In the genomic region with DNA sequence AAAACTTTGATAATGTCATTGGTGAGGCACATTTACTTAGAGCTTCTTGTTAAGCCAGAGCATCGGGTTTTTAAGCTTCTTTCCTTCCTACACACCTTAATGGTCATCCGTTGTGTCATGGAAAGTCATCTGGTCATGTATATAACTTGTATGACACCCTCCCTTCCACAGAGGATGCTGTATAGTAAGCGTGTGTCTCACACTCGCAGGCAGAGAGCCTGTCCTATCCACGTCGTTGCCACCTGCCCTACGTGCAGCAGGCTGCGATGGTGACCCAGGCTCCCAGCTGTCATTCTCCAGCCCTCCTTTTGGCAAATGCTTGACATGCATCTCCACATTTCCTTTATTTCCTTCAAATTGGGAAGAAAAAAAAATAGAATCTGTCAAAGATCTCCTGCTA, we compare ENCODE assay signal across 23 cellular contexts.
DNase-seq lines count a peak whose midpoint lies in the region; ATAC-seq lines count a peak whose summit lies in the region.
"Had no signal": no experiment of that assay in that cellular context is flagged by ENCODE, and none has a peak within 500 bp of the region (broad histone marks: within the 10 kb centered on the region; RNA-seq: fewer than 3 reads in every experiment).

No MANE protein-coding gene starts in this region.

- peaks cover 0 to 3% of the 10 kb centered on the region in 2 donors for H3K36me3 Mint-ChIP-seq in stimulated activated naive B cell treated with anti-CD40 and anti-IgM and Interleukin-4, amounts not matched to agents 10 μg/mL and 1 μg/mL and 100 μg/mL, for 72 hours
- H3K36me3 Mint-ChIP-seq in stimulated activated memory B cell treated with anti-CD40 and anti-IgM and Interleukin-4, amounts not matched to agents 10 μg/mL and 1 μg/mL and 100 μg/mL, for 72 hours = no peaks in the 10 kb centered on the region
- H3K36me3 Mint-ChIP-seq: activated CD4-positive, alpha-beta memory T cell treated with anti-CD3 and anti-CD28 coated beads for 36 hours; IgD-negative memory B cell; WTC11 had no signal

- H3K27me3 Mint-ChIP-seq in stimulated activated naive B cell treated with anti-CD40 and anti-IgM and Interleukin-4, amounts not matched to agents 10 μg/mL and 1 μg/mL and 100 μg/mL, for 72 hours = no peaks in the 10 kb centered on the region
- H3K27me3 Mint-ChIP-seq in stimulated activated memory B cell treated with anti-CD40 and anti-IgM and Interleukin-4, amounts not matched to agents 10 μg/mL and 1 μg/mL and 100 μg/mL, for 72 hours = peaks cover 11% of the 10 kb centered on the region
- H3K27me3 Mint-ChIP-seq: activated CD4-positive, alpha-beta memory T cell treated with anti-CD3 and anti-CD28 coated beads for 36 hours; naive thymus-derived CD4-positive, alpha-beta T cell had no signal

- ATAC-seq in stimulated activated naive B cell treated with anti-CD40 and anti-IgM and Interleukin-4, amounts not matched to agents 10 μg/mL and 1 μg/mL and 100 μg/mL, for 72 hours (replicated peaks) = peak; percentile 36 to 47
- ATAC-seq in stimulated activated memory B cell treated with anti-CD40 and anti-IgM and Interleukin-4, amounts not matched to agents 10 μg/mL and 1 μg/mL and 100 μg/mL, for 72 hours = no peak
- ATAC-seq: naive thymus-derived CD4-positive, alpha-beta T cell; WTC11 had no signal

- no peaks in the 10 kb centered on the region for H3K9me3 Mint-ChIP-seq in stimulated activated naive B cell treated with anti-CD40 and anti-IgM and Interleukin-4, amounts not matched to agents 10 μg/mL and 1 μg/mL and 100 μg/mL, for 72 hours
- H3K9me3 Mint-ChIP-seq in stimulated activated memory B cell treated with anti-CD40 and anti-IgM and Interleukin-4, amounts not matched to agents 10 μg/mL and 1 μg/mL and 100 μg/mL, for 72 hours = no peaks in the 10 kb centered on the region
- H3K9me3 Mint-ChIP-seq: activated CD4-positive, alpha-beta memory T cell treated with anti-CD3 and anti-CD28 coated beads for 36 hours; activated naive CD4-positive, alpha-beta T cell treated with anti-CD3 and anti-CD28 coated beads for 36 hours; T-helper 1 cell treated with Interleukin-12 subunit alpha and Interleukin-12 subunit beta and Interleukin-4 antibody, amounts not matched to agents 30 μg/mL and 1 μg/mL, for 36 hours had no signal

- H3K4me1 Mint-ChIP-seq in stimulated activated naive B cell treated with anti-CD40 and anti-IgM and Interleukin-4, amounts not matched to agents 10 μg/mL and 1 μg/mL and 100 μg/mL, for 72 hours = peaks cover 37 to 68% of the 10 kb centered on the region in 2 donors
- H3K4me1 Mint-ChIP-seq in stimulated activated memory B cell treated with anti-CD40 and anti-IgM and Interleukin-4, amounts not matched to agents 10 μg/mL and 1 μg/mL and 100 μg/mL, for 72 hours = no peaks in the 10 kb centered on the region
- H3K4me1 Mint-ChIP-seq: naive thymus-derived CD4-positive, alpha-beta T cell had no signal

- peak; percentile 54 for DNase-seq in NCI-H1092 treated with DMSO at 0.1 percent for 48 hours (lab: John Stamatoyannopoulos, UW)
- no peak for DNase-seq in NCI-H1092 (lab: John Stamatoyannopoulos, UW)
- peak; percentile 93 for DNase-seq in NCI-H146 treated with DMSO at 0.1 percent for 48 hours (lab: John Stamatoyannopoulos, UW; ENCODE audit: unreplicated experiment)
- DNase-seq in RPMI8226 = peak; percentile 56
- no peak for DNase-seq in stimulated activated naive B cell treated with anti-CD40 and anti-IgM and Interleukin-4, amounts not matched to agents 10 μg/mL and 1 μg/mL and 100 μg/mL, for 72 hours
- no peak for DNase-seq in stimulated activated CD4-positive, alpha-beta T cell treated with anti-CD3 and anti-CD28 coated beads, Interleukin-2, amount 100 ng/mL, for 24 hours
- DNase-seq in activated T-cell treated with anti-CD3 and anti-CD28 coated beads, Interleukin-2, amount 50 U/mL, for 1 hour = no peak
- DNase-seq: activated CD4-positive, alpha-beta memory T cell treated with anti-CD3 and anti-CD28 coated beads for 36 hours; activated naive CD4-positive, alpha-beta T cell treated with anti-CD3 and anti-CD28 coated beads for 36 hours; activated T-cell treated with anti-CD3 and anti-CD28 coated beads for 4 hours; anterior cingulate cortex; BE2C; caudate nucleus; foreskin melanocyte; kidney; mammary epithelial cell; naive thymus-derived CD4-positive, alpha-beta T cell; NCI-H2107; stimulated activated naive CD4-positive, alpha-beta T cell treated with Interleukin-2 at 50 U/mL for 16 hours had no signal

- H3K27ac Mint-ChIP-seq in stimulated activated naive B cell treated with anti-CD40 and anti-IgM and Interleukin-4, amounts not matched to agents 10 μg/mL and 1 μg/mL and 100 μg/mL, for 72 hours = peak overlapping the region; percentile 80
- no peak overlapping the region for H3K27ac Mint-ChIP-seq in stimulated activated memory B cell treated with anti-CD40 and anti-IgM and Interleukin-4, amounts not matched to agents 10 μg/mL and 1 μg/mL and 100 μg/mL, for 72 hours
- H3K27ac Mint-ChIP-seq: activated CD4-positive, alpha-beta memory T cell treated with anti-CD3 and anti-CD28 coated beads for 36 hours; activated naive CD4-positive, alpha-beta T cell treated with anti-CD3 and anti-CD28 coated beads for 36 hours; naive thymus-derived CD4-positive, alpha-beta T cell; T-helper 1 cell treated with Interleukin-12 subunit alpha and Interleukin-12 subunit beta and Interleukin-4 antibody, amounts not matched to agents 30 μg/mL and 1 μg/mL, for 36 hours; WTC11 had no signal

- peak overlapping the region in 1 of 2 donors; percentile 16 for H3K4me3 Mint-ChIP-seq in stimulated activated naive B cell treated with anti-CD40 and anti-IgM and Interleukin-4, amounts not matched to agents 10 μg/mL and 1 μg/mL and 100 μg/mL, for 72 hours
- no peak overlapping the region for H3K4me3 Mint-ChIP-seq in stimulated activated memory B cell treated with anti-CD40 and anti-IgM and Interleukin-4, amounts not matched to agents 10 μg/mL and 1 μg/mL and 100 μg/mL, for 72 hours
- H3K4me3 Mint-ChIP-seq: activated CD4-positive, alpha-beta memory T cell treated with anti-CD3 and anti-CD28 coated beads for 36 hours; activated naive CD4-positive, alpha-beta T cell treated with anti-CD3 and anti-CD28 coated beads for 36 hours; IgD-negative memory B cell; naive thymus-derived CD4-positive, alpha-beta T cell; T-helper 1 cell treated with Interleukin-12 subunit alpha and Interleukin-12 subunit beta and Interleukin-4 antibody, amounts not matched to agents 30 μg/mL and 1 μg/mL, for 36 hours; WTC11 had no signal

Comparison
In these comparisons a context has a peak if more than half of its experiments do, and no peak if none do; other contexts are left out.
1. DNase-seq: peak in NCI-H1092 treated with DMSO at 0.1 percent for 48 hours (single experiment), NCI-H146 treated with DMSO at 0.1 percent for 48 hours (single experiment) and RPMI8226 (single experiment); none in NCI-H1092 (single experiment), stimulated activated naive B cell treated with anti-CD40 and anti-IgM and Interleukin-4, amounts not matched to agents 10 μg/mL and 1 μg/mL and 100 μg/mL, for 72 hours (single experiment), stimulated activated CD4-positive, alpha-beta T cell treated with anti-CD3 and anti-CD28 coated beads, Interleukin-2, amount 100 ng/mL, for 24 hours (0 of 2) and activated T-cell treated with anti-CD3 and anti-CD28 coated beads, Interleukin-2, amount 50 U/mL, for 1 hour (single experiment).